20 cellular contexts compared by ENCODE assay signal in the genomic region with DNA sequence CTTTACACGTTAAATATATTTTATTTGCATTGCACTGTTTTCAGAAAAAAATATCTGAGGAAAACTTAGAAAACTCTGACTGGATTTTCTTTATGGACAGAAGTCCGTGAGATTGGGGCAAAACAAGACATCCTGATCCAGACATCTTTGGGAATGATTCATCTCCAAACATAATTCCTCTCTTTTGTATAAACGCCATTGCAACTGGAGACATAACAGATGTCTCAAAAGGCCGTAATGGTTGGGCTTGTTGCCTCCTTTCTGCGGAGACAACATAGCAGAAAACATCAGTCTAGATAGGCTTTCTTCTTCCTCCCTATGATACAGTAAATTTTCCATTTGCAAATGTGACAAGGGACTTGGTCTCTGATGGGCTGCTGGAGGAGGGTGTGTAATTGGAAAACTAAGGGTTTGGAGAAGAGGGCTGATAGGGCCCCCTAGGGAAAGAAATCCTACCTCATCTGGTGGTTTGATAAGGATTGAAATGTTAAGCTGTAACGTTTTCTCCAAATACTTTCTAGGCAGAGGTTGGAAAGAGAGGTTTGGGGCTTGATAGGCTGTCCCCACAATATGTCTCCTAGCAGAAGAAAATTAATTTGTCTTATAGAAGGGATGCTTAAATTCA.
"Had no signal": no experiment of that assay in that cellular context is flagged by ENCODE, and none has a peak within 500 bp of the region (broad histone marks: within the 10 kb centered on the region; RNA-seq: fewer than 3 reads in every experiment).

No MANE protein-coding gene starts in this region.

- DNase-seq: activated CD4-positive, alpha-beta memory T cell treated with anti-CD3 and anti-CD28 coated beads, Interleukin-2, amount 10 ng/mL, durations not matched to agents 7 days and 5 days; activated CD4-positive, alpha-beta T cell treated with anti-CD3 and anti-CD28 coated beads for 48 hours; activated CD4-positive, CD25-positive, alpha-beta regulatory T cell; activated CD8-positive, alpha-beta memory T cell treated with anti-CD3 and anti-CD28 coated beads, Interleukin-2, amount 10 ng/mL, durations not matched to agents 7 days and 5 days; activated naive CD4-positive, alpha-beta T cell; activated naive CD8-positive, alpha-beta T cell treated with anti-CD3 and anti-CD28 coated beads, Interleukin-2, amount 10 ng/mL, durations not matched to agents 7 days and 5 days; caudate nucleus; effector memory CD8-positive, alpha-beta T cell; heart right ventricle; mucosa of descending colon; naive thymus-derived CD4-positive, alpha-beta T cell; pancreas; right lobe of liver; small intestine; stimulated activated CD4-positive, alpha-beta T cell treated with anti-CD3 and anti-CD28 coated beads, Interleukin-4, amount 100 ng/mL, for 1 hour; stomach; T-helper 9 cell; trophoblast cell had no signal

- H3K27me3 ChIP-seq: heart right ventricle, neutrophil, pancreas, right lobe of liver, stomach, vagina had no signal

- H3K4me3 ChIP-seq: heart right ventricle, mucosa of descending colon, pancreas, right lobe of liver, stomach, vagina had no signal

- H3K9me3 ChIP-seq: neutrophil, pancreas, right lobe of liver, vagina had no signal

- H3K36me3 ChIP-seq: heart right ventricle, neutrophil, pancreas, right lobe of liver, stomach, vagina had no signal

- H3K4me1 ChIP-seq: heart right ventricle, pancreas, right lobe of liver, stomach, vagina had no signal
